In genomic region chr11:2575611-2576051, GRCh38 we compare ENCODE assay signal across 16 cellular contexts.
DNase-seq lines count a peak whose midpoint lies in the region; ATAC-seq, FAIRE-seq and TF ChIP-seq lines count a peak whose summit lies in the region.
"Had no signal": no experiment of that assay in that cellular context is flagged by ENCODE, and none has a peak within 500 bp of the region (broad histone marks: within the 10 kb centered on the region; RNA-seq: fewer than 3 reads in every experiment).

No MANE protein-coding gene starts in this region.

- H3K27me3 ChIP-seq in adrenal gland (no peaks in the 10 kb centered on the region), HepG2 (ENCODE audit: control insufficient read depth in 1 of 2, insufficient read depth in 2 of 2, low read length in 2 of 2) (peaks cover 25 to 84% of the 10 kb centered on the region in 2 experiments), small intestine (ENCODE audit: control insufficient read depth in 2 of 2, insufficient read depth in 2 of 2, low read length in 2 of 2) (no peaks in the 10 kb centered on the region), vagina (no peaks in the 10 kb centered on the region)
- H3K27me3 ChIP-seq: uterus had no signal

- H2AFZ ChIP-seq in HepG2 (ENCODE audit: low read length) = no peak overlapping the region
- H2AFZ ChIP-seq: parathyroid adenoma had no signal

- H3K36me3 ChIP-seq in adrenal gland (replicated peaks in 1 of 2) (peaks cover 0 to 66% of the 10 kb centered on the region in 2 donors), HepG2 (replicated peaks in 1 of 2; ENCODE audit: control insufficient read depth in 1 of 2, insufficient read depth in 2 of 2, low read length in 2 of 2) (no peaks in the 10 kb centered on the region), small intestine (ENCODE audit: control insufficient read depth in 2 of 2, insufficient read depth in 2 of 2, low read length in 2 of 2) (no peaks in the 10 kb centered on the region), vagina (no peaks in the 10 kb centered on the region)
- H3K36me3 ChIP-seq: uterus had no signal

- H3K9ac ChIP-seq in HepG2 (ENCODE audit: insufficient read depth, low read depth, low read length) = no peak overlapping the region
- H3K9ac ChIP-seq: parathyroid adenoma had no signal

- POLR2A ChIA-PET in HepG2 (lab: Yijun Ruan, JAX) = no interaction called here

- no peak overlapping the region for H3K27ac ChIP-seq in adrenal gland
- no peak overlapping the region for H3K27ac ChIP-seq in HepG2 (ENCODE audit: extremely low read length, insufficient read depth, low read length)
- no peak overlapping the region for H3K27ac ChIP-seq in small intestine (ENCODE audit: low read depth in 1 of 2, low read length in 1 of 2)
- no peak overlapping the region for H3K27ac ChIP-seq in vagina
- H3K27ac ChIP-seq: parathyroid adenoma, uterus had no signal

- peak; percentile 26 for ATAC-seq in HepG2
- ATAC-seq: stimulated activated memory B cell treated with anti-CD40 and anti-IgM and Interleukin-4, amounts not matched to agents 10 μg/mL and 1 μg/mL and 100 μg/mL, for 72 hours had no signal

- H3K79me2 ChIP-seq in HepG2 (ENCODE audit: insufficient read depth, low read length) = no peaks in the 10 kb centered on the region
- H3K79me2 ChIP-seq: parathyroid adenoma had no signal

- no peaks in the 10 kb centered on the region for H4K20me1 ChIP-seq in HepG2 (ENCODE audit: insufficient read depth, low read length)

- 93 to 95% (median 94%) methylated on average over 7 to 17 of the region's 17 CpGs for WGBS in adrenal gland, 4 donors
- WGBS in HepG2 (ENCODE audit: low lambda C conversion rate) = 35% methylated on average over 7 of the region's 17 CpGs
- WGBS in small intestine, 3 donors = 56 to 78% (median 58%) methylated on average over 17 of the region's 17 CpGs

- no peak overlapping the region for H3K4me2 ChIP-seq in HepG2 (ENCODE audit: low read depth, low read length)

- no peak for TF ChIP-seq POLR2A in adrenal gland (IDR thresholded peaks at IDR 0.05)
- no peak for TF ChIP-seq POLR2A in HepG2 (IDR thresholded peaks at IDR 0.05; ENCODE audit: insufficient read depth in 1 of 2, low read depth in 2 of 2, low read length in 2 of 2)
- TF ChIP-seq POLR2A in vagina (IDR thresholded peaks at IDR 0.05) = no peak

- in situ Hi-C loops in HepG2 (cut with HindIII; ENCODE audit: extremely low pct_ligation_motif_present, low pct_unique_long_range_greater_than_20kb) = no loop called here

- no peak for TF ChIP-seq RAD21 in HepG2 (CRISPR knock-in tag; IDR thresholded peaks at IDR 0.05)

- CTCF ChIA-PET in HepG2 (lab: Yijun Ruan, JAX; ENCODE audit: low intra/inter-chr PET ratio, low total read pairs) = no interaction called here

- H3K4me1 ChIP-seq in adrenal gland (replicated peaks in 1 of 2) (no peaks in the 10 kb centered on the region), HepG2 (ENCODE audit: insufficient read depth, low read length) (no peaks in the 10 kb centered on the region), small intestine (ENCODE audit: control insufficient read depth in 2 of 2, insufficient read depth in 1 of 2, low read depth in 1 of 2, low read length in 1 of 2) (peaks cover 0 to 2% of the 10 kb centered on the region in 2 donors), vagina (no peaks in the 10 kb centered on the region)
- H3K4me1 ChIP-seq: parathyroid adenoma, uterus had no signal

- peak; percentile 8 for DNase-seq in HT-29 (ENCODE audit: low spot score)
- peak in 5 of 7 donors; percentile 1 to 41 (median 10) for DNase-seq in adrenal gland
- DNase-seq in HepG2 (ENCODE audit: low spot score) = no peak
- peak; percentile 84 for DNase-seq in small intestine
- no peak for DNase-seq in DMS 273 (lab: John Stamatoyannopoulos, UW; ENCODE audit: unreplicated experiment)
- no peak for DNase-seq in inferior parietal cortex (ENCODE audit: extremely low spot score)
- no peak for DNase-seq in KG1 (lab: John Stamatoyannopoulos, UW)
- no peak for DNase-seq in vagina (ENCODE audit: extremely low spot score in 2 of 2)
- DNase-seq: activated CD4-positive, alpha-beta memory T cell treated with anti-CD3 and anti-CD28 coated beads, Interleukin-2, amount 10 ng/mL, durations not matched to agents 7 days and 5 days; EL; kidney glomerular epithelial cell; NCI-H2171 treated with DMSO at 0.1 percent for 48 hours; NCI-H82 had no signal

- H3K9me3 ChIP-seq in adrenal gland (replicated peaks in 1 of 3) (no peaks in the 10 kb centered on the region), HepG2 (ENCODE audit: low read length) (no peaks in the 10 kb centered on the region), small intestine (ENCODE audit: control insufficient read depth, low read depth) (no peaks in the 10 kb centered on the region), vagina (no peaks in the 10 kb centered on the region)
- H3K9me3 ChIP-seq: uterus had no signal

- TF ChIP-seq CTCF in adrenal gland (IDR thresholded peaks at IDR 0.05) (no peak), HepG2 (CRISPR knock-in tag; IDR thresholded peaks at IDR 0.05) (no peak), vagina (IDR thresholded peaks at IDR 0.05) (no peak)

- intact Hi-C loops in adrenal gland (cut with DNase I) (no loop called here), HepG2 (cut with micrococcal nuclease; ENCODE audit: unreplicated experiment) (no loop called here), vagina (cut with DNase I) (no loop called here)

- H3K4me3 ChIP-seq in adrenal gland (no peak overlapping the region), HepG2 (replicated peaks in 1 of 3; ENCODE audit: insufficient read depth in 1 of 3, low read depth in 2 of 3, low read length in 3 of 3) (no peak overlapping the region), small intestine (ENCODE audit: low read depth in 1 of 2, low read length in 2 of 2) (no peak overlapping the region), vagina (no peak overlapping the region)
- H3K4me3 ChIP-seq: uterus had no signal

- FAIRE-seq in HepG2 (lab: Jason Lieb, UNC) (no peak), small intestine (lab: Jason Lieb, UNC) (no peak)

- BruUV-seq in HepG2 (replicated peaks; lab: Mats Ljungman, UMichigan) = no TSS peak

- TF ChIP-seq EP300 in HepG2 (IDR thresholded peaks at IDR 0.05; ENCODE audit: low read depth in 2 of 2, low read length in 2 of 2) (no peak), HepG2 (CRISPR knock-in tag; IDR thresholded peaks at IDR 0.05; ENCODE audit: borderline replicate concordance) (no peak)

TF ChIP-seq in HepG2, 621 proteins besides CTCF, POLR2A, EP300 and RAD21 (continues in another document):
- TF ChIP-seq, protein P1, sequence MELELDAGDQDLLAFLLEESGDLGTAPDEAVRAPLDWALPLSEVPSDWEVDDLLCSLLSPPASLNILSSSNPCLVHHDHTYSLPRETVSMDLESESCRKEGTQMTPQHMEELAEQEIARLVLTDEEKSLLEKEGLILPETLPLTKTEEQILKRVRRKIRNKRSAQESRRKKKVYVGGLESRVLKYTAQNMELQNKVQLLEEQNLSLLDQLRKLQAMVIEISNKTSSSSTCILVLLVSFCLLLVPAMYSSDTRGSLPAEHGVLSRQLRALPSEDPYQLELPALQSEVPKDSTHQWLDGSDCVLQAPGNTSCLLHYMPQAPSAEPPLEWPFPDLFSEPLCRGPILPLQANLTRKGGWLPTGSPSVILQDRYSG (CRISPR knock-in tag; IDR thresholded peaks at IDR 0.05) = no peak
- TF ChIP-seq, protein P2, sequence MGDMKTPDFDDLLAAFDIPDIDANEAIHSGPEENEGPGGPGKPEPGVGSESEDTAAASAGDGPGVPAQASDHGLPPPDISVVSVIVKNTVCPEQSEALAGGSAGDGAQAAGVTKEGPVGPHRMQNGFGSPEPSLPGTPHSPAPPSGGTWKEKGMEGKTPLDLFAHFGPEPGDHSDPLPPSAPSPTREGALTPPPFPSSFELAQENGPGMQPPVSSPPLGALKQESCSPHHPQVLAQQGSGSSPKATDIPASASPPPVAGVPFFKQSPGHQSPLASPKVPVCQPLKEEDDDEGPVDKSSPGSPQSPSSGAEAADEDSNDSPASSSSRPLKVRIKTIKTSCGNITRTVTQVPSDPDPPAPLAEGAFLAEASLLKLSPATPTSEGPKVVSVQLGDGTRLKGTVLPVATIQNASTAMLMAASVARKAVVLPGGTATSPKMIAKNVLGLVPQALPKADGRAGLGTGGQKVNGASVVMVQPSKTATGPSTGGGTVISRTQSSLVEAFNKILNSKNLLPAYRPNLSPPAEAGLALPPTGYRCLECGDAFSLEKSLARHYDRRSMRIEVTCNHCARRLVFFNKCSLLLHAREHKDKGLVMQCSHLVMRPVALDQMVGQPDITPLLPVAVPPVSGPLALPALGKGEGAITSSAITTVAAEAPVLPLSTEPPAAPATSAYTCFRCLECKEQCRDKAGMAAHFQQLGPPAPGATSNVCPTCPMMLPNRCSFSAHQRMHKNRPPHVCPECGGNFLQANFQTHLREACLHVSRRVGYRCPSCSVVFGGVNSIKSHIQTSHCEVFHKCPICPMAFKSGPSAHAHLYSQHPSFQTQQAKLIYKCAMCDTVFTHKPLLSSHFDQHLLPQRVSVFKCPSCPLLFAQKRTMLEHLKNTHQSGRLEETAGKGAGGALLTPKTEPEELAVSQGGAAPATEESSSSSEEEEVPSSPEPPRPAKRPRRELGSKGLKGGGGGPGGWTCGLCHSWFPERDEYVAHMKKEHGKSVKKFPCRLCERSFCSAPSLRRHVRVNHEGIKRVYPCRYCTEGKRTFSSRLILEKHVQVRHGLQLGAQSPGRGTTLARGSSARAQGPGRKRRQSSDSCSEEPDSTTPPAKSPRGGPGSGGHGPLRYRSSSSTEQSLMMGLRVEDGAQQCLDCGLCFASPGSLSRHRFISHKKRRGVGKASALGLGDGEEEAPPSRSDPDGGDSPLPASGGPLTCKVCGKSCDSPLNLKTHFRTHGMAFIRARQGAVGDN (CRISPR knock-in tag; IDR thresholded peaks at IDR 0.05) = peak; percentile 30; the same call in 1 of the 2 replicates
- no peak for TF ChIP-seq CAMTA2 (CRISPR knock-in tag; IDR thresholded peaks at IDR 0.05; ENCODE audit: borderline replicate concordance)
- TF ChIP-seq ZBTB33 (CRISPR knock-in tag; IDR thresholded peaks at IDR 0.05) = peak; percentile 55; the same call in 1 of the 2 replicates

Comparison
In these comparisons a context has a peak if more than half of its experiments do, and no peak if none do; other contexts are left out.
1. DNase-seq: peak in HT-29 (single experiment), adrenal gland (5 of 7) and small intestine (single experiment); none in HepG2 (single experiment), DMS 273 (single experiment), inferior parietal cortex (single experiment), KG1 (single experiment) and vagina (0 of 2).